In genomic region chr3:157931517-157931916, GRCh38 we compare ENCODE assay signal across 19 cellular contexts.
"Had no signal": no experiment of that assay in that cellular context is flagged by ENCODE, and none has a peak within 500 bp of the region (broad histone marks: within the 10 kb centered on the region; RNA-seq: fewer than 3 reads in every experiment).

No MANE protein-coding gene starts in this region.

- H3K4me3 Mint-ChIP-seq: dendritic cell treated with granulocyte-macrophage colony-stimulating factor and Interleukin-4, amounts not matched to agents 40 ng/mL and 50 ng/mL, for 4 days; naive thymus-derived CD8-positive, alpha-beta T cell; stimulated activated memory B cell treated with anti-CD40 and anti-IgM and Interleukin-4, amounts not matched to agents 10 μg/mL and 1 μg/mL and 100 μg/mL, for 72 hours; stimulated activated naive CD8-positive, alpha-beta T cell treated with anti-CD3 and anti-CD28 coated beads, Interleukin-15, Interleukin-2, amounts not matched to agents 100 ng/mL and 50 ng/mL, for 24 hours had no signal

- ATAC-seq: mucosa of descending colon; naive thymus-derived CD8-positive, alpha-beta T cell; psoas muscle; right lobe of liver; stimulated activated memory B cell treated with anti-CD40 and anti-IgM and Interleukin-4, amounts not matched to agents 10 μg/mL and 1 μg/mL and 100 μg/mL, for 72 hours; upper lobe of right lung had no signal

- H3K4me1 Mint-ChIP-seq: naive thymus-derived CD8-positive, alpha-beta T cell; stimulated activated memory B cell treated with anti-CD40 and anti-IgM and Interleukin-4, amounts not matched to agents 10 μg/mL and 1 μg/mL and 100 μg/mL, for 72 hours had no signal

- H3K27me3 Mint-ChIP-seq: dendritic cell treated with granulocyte-macrophage colony-stimulating factor and Interleukin-4, amounts not matched to agents 40 ng/mL and 50 ng/mL, for 4 days; stimulated activated memory B cell treated with anti-CD40 and anti-IgM and Interleukin-4, amounts not matched to agents 10 μg/mL and 1 μg/mL and 100 μg/mL, for 72 hours; stimulated activated naive CD8-positive, alpha-beta T cell treated with anti-CD3 and anti-CD28 coated beads, Interleukin-15, Interleukin-2, amounts not matched to agents 100 ng/mL and 50 ng/mL, for 24 hours had no signal

- DNase-seq: foreskin melanocyte; head of caudate nucleus; hippocampal formation; kidney glomerular epithelial cell; mammary epithelial cell; mucosa of descending colon; naive thymus-derived CD8-positive, alpha-beta T cell; psoas muscle; retina; right lobe of liver; spleen; stimulated activated CD4-positive, alpha-beta T cell treated with anti-CD3 and anti-CD28 coated beads, Interleukin-15, amount 100 ng/mL, for 24 hours; stimulated activated CD4-positive, alpha-beta T cell treated with anti-CD3 and anti-CD28 coated beads, Interleukin-1b, Interleukin-23, amount 100 ng/mL, for 48 hours; stimulated activated CD4-positive, alpha-beta T cell treated with anti-CD3 and anti-CD28 coated beads, Interleukin-4, amount 100 ng/mL, for 24 hours; tibial artery; upper lobe of right lung had no signal

- H3K9me3 Mint-ChIP-seq: dendritic cell treated with granulocyte-macrophage colony-stimulating factor and Interleukin-4, amounts not matched to agents 40 ng/mL and 50 ng/mL, for 4 days; stimulated activated memory B cell treated with anti-CD40 and anti-IgM and Interleukin-4, amounts not matched to agents 10 μg/mL and 1 μg/mL and 100 μg/mL, for 72 hours; stimulated activated naive CD8-positive, alpha-beta T cell treated with anti-CD3 and anti-CD28 coated beads, Interleukin-15, Interleukin-2, amounts not matched to agents 100 ng/mL and 50 ng/mL, for 24 hours had no signal

- H3K36me3 Mint-ChIP-seq: naive thymus-derived CD8-positive, alpha-beta T cell; stimulated activated memory B cell treated with anti-CD40 and anti-IgM and Interleukin-4, amounts not matched to agents 10 μg/mL and 1 μg/mL and 100 μg/mL, for 72 hours had no signal
